ENCODE assay signal across 1 cellular context in the genomic region with DNA sequence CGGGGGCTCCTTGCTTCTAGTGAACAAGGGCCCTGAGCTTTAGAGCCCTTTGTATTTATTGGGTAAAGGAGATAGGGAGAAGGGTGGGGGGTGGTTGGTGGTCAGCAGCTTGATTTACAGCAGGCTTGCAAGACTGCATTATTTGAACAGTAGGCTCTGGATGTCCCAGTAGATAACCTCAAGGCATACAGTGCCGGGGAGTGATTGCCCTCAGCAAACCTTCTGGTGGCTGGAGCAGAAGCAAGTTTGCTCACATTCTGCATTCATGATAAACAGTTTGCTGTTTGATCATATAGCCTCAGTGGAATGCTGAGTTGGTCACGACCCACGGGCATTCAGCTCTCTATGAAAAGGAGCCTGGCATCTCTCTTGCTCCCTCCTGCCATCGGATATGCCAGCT.
TF ChIP-seq lines count a peak whose summit lies in the region.

No MANE protein-coding gene starts in this region.

TF ChIP-seq in K562, 482 proteins besides CTCF, POLR2A, EP300 and RAD21:
- TF ChIP-seq ERF (CRISPR knock-in tag; IDR thresholded peaks at IDR 0.05), result no peak
- peak; percentile 62 for TF ChIP-seq CBFA2T3 (IDR thresholded peaks at IDR 0.05)
- no peak for TF ChIP-seq JUNB (CRISPR knock-in tag; conservative IDR thresholded peaks at IDR 0.05)
- TF ChIP-seq, protein P1, sequence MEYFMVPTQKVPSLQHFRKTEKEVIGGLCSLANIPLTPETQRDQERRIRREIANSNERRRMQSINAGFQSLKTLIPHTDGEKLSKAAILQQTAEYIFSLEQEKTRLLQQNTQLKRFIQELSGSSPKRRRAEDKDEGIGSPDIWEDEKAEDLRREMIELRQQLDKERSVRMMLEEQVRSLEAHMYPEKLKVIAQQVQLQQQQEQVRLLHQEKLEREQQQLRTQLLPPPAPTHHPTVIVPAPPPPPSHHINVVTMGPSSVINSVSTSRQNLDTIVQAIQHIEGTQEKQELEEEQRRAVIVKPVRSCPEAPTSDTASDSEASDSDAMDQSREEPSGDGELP (CRISPR knock-in tag; IDR thresholded peaks at IDR 0.05; ENCODE audit: borderline replicate concordance), result no peak
- peak; percentile 28; the same call in 1 of the 2 replicates for TF ChIP-seq CBFA2T2 (conservative IDR thresholded peaks at IDR 0.05)
- no peak for TF ChIP-seq POLR3A (IDR thresholded peaks at IDR 0.05; ENCODE audit: borderline replicate concordance, extremely low read depth, insufficient read depth, insufficient read length)
- TF ChIP-seq ZNF551 (CRISPR knock-in tag; IDR thresholded peaks at IDR 0.05), result no peak
- TF ChIP-seq, protein P2, sequence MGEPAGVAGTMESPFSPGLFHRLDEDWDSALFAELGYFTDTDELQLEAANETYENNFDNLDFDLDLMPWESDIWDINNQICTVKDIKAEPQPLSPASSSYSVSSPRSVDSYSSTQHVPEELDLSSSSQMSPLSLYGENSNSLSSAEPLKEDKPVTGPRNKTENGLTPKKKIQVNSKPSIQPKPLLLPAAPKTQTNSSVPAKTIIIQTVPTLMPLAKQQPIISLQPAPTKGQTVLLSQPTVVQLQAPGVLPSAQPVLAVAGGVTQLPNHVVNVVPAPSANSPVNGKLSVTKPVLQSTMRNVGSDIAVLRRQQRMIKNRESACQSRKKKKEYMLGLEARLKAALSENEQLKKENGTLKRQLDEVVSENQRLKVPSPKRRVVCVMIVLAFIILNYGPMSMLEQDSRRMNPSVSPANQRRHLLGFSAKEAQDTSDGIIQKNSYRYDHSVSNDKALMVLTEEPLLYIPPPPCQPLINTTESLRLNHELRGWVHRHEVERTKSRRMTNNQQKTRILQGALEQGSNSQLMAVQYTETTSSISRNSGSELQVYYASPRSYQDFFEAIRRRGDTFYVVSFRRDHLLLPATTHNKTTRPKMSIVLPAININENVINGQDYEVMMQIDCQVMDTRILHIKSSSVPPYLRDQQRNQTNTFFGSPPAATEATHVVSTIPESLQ (CRISPR knock-in tag; IDR thresholded peaks at IDR 0.05), result no peak
- TF ChIP-seq, protein P3, sequence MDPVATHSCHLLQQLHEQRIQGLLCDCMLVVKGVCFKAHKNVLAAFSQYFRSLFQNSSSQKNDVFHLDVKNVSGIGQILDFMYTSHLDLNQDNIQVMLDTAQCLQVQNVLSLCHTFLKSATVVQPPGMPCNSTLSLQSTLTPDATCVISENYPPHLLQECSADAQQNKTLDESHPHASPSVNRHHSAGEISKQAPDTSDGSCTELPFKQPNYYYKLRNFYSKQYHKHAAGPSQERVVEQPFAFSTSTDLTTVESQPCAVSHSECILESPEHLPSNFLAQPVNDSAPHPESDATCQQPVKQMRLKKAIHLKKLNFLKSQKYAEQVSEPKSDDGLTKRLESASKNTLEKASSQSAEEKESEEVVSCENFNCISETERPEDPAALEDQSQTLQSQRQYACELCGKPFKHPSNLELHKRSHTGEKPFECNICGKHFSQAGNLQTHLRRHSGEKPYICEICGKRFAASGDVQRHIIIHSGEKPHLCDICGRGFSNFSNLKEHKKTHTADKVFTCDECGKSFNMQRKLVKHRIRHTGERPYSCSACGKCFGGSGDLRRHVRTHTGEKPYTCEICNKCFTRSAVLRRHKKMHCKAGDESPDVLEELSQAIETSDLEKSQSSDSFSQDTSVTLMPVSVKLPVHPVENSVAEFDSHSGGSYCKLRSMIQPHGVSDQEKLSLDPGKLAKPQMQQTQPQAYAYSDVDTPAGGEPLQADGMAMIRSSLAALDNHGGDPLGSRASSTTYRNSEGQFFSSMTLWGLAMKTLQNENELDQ (CRISPR knock-in tag; IDR thresholded peaks at IDR 0.05; ENCODE audit: borderline replicate concordance), result no peak
- no peak for TF ChIP-seq GTF2F1 (IDR thresholded peaks at IDR 0.05; ENCODE audit: low read depth, low read length)
- TF ChIP-seq ELF1 (tag; IDR thresholded peaks at IDR 0.05), result no peak
- TF ChIP-seq LARP7 (IDR thresholded peaks at IDR 0.05), result no peak
- TF ChIP-seq CSDE1 (IDR thresholded peaks at IDR 0.05), result no peak
- TF ChIP-seq SMARCE1 (IDR thresholded peaks at IDR 0.05), result no peak
- TF ChIP-seq RB1 (IDR thresholded peaks at IDR 0.05; ENCODE audit: low read depth), result no peak
- TF ChIP-seq IFI16 (CRISPR knock-in tag; IDR thresholded peaks at IDR 0.05), result no peak
- peak; percentile 44 for TF ChIP-seq MEIS2 (IDR thresholded peaks at IDR 0.05; ENCODE audit: partially characterized antibody)
